In genomic region chr21:15794277-15794912, GRCh38 we compare ENCODE assay signal across 20 cellular contexts.
DNase-seq lines count a peak whose midpoint lies in the region; ATAC-seq and TF ChIP-seq lines count a peak whose summit lies in the region.
"Had no signal": no experiment of that assay in that cellular context is flagged by ENCODE, and none has a peak within 500 bp of the region (broad histone marks: within the 10 kb centered on the region; RNA-seq: fewer than 3 reads in every experiment).

No MANE protein-coding gene starts in this region.

- no peaks in the 10 kb centered on the region for H3K27me3 Mint-ChIP-seq in activated CD4-positive, alpha-beta T cell treated with anti-CD3 and anti-CD28 coated beads for 36 hours
- no peaks in the 10 kb centered on the region for H3K27me3 Mint-ChIP-seq in memory B cell
- H3K27me3 Mint-ChIP-seq in activated CD4-positive, alpha-beta memory T cell treated with anti-CD3 and anti-CD28 coated beads for 36 hours = no peaks in the 10 kb centered on the region
- H3K27me3 Mint-ChIP-seq: IgD-negative memory B cell had no signal

- ATAC-seq in activated CD4-positive, alpha-beta T cell treated with anti-CD3 and anti-CD28 coated beads for 36 hours = peak; percentile 50
- no peak for ATAC-seq in memory B cell (ENCODE audit: low read depth)

- H3K4me3 ChIP-seq in adipocyte (ENCODE audit: low read length) = no peak overlapping the region

- CTCF ChIA-PET in activated CD4-positive, alpha-beta T cell treated with anti-CD3 and anti-CD28 coated beads for 36 hours (lab: Charles Lee) = interaction anchor here (0.6 to 1.7 kb wide), 3 partner anchors 9 to 58 kb away, joined by 3 to 6 read pairs (median 5); no protein-coding TSS in a partner anchor
- CTCF ChIA-PET in activated CD4-positive, alpha-beta memory T cell treated with anti-CD3 and anti-CD28 coated beads for 36 hours (lab: Charles Lee) = interaction anchor here (1.0 kb wide), 1 partner anchor 39 kb away, joined by 3 read pairs; no protein-coding TSS in a partner anchor

- POLR2A ChIA-PET in activated CD4-positive, alpha-beta T cell treated with anti-CD3 and anti-CD28 coated beads for 36 hours (lab: Charles Lee) = no interaction called here
- POLR2A ChIA-PET in activated CD4-positive, alpha-beta memory T cell treated with anti-CD3 and anti-CD28 coated beads for 36 hours (lab: Charles Lee) = interaction anchor here (0.8 to 1.5 kb wide), 2 partner anchors 45 to 66 kb away, joined by 3 read pairs; no protein-coding TSS in a partner anchor

- H3K27ac Mint-ChIP-seq in activated CD4-positive, alpha-beta T cell treated with anti-CD3 and anti-CD28 coated beads for 36 hours = no peak overlapping the region
- H3K27ac Mint-ChIP-seq in memory B cell = peak overlapping the region; percentile 17
- H3K27ac Mint-ChIP-seq in activated CD4-positive, alpha-beta memory T cell treated with anti-CD3 and anti-CD28 coated beads for 36 hours = no peak overlapping the region
- H3K27ac Mint-ChIP-seq: IgD-negative memory B cell had no signal

- H3K4me3 Mint-ChIP-seq in activated CD4-positive, alpha-beta T cell treated with anti-CD3 and anti-CD28 coated beads for 36 hours = no peak overlapping the region
- no peak overlapping the region for H3K4me3 Mint-ChIP-seq in memory B cell
- no peak overlapping the region for H3K4me3 Mint-ChIP-seq in activated CD4-positive, alpha-beta memory T cell treated with anti-CD3 and anti-CD28 coated beads for 36 hours
- H3K4me3 Mint-ChIP-seq: IgD-negative memory B cell had no signal

- peaks cover 46% of the 10 kb centered on the region for H3K4me1 Mint-ChIP-seq in activated CD4-positive, alpha-beta T cell treated with anti-CD3 and anti-CD28 coated beads for 36 hours
- peaks cover 14% of the 10 kb centered on the region for H3K4me1 Mint-ChIP-seq in memory B cell
- H3K4me1 Mint-ChIP-seq in activated CD4-positive, alpha-beta memory T cell treated with anti-CD3 and anti-CD28 coated beads for 36 hours (ENCODE audit: low read depth) = peaks cover 60% of the 10 kb centered on the region

- peaks cover 7% of the 10 kb centered on the region for H3K4me1 ChIP-seq in adipocyte (ENCODE audit: control insufficient read depth, insufficient read depth, low read length)

- peaks cover 5% of the 10 kb centered on the region for H3K36me3 ChIP-seq in adipocyte (ENCODE audit: control insufficient read depth, insufficient read depth, low read length, severe bottlenecking)

- H3K36me3 Mint-ChIP-seq in activated CD4-positive, alpha-beta T cell treated with anti-CD3 and anti-CD28 coated beads for 36 hours (ENCODE audit: low read depth) = peaks cover 21% of the 10 kb centered on the region
- H3K36me3 Mint-ChIP-seq in memory B cell = peaks cover 22% of the 10 kb centered on the region
- H3K36me3 Mint-ChIP-seq in activated CD4-positive, alpha-beta memory T cell treated with anti-CD3 and anti-CD28 coated beads for 36 hours = peaks cover 6% of the 10 kb centered on the region

- DNase-seq in activated CD4-positive, alpha-beta T cell treated with anti-CD3 and anti-CD28 coated beads for 36 hours = no peak
- no peak for DNase-seq in activated CD4-positive, alpha-beta T cell treated with anti-CD3 and anti-CD28 coated beads, Interleukin-2, amount 50 U/mL, for 48 hours
- peak; percentile 14 for DNase-seq in adipocyte (ENCODE audit: low read depth)
- no peak for DNase-seq in memory B cell (ENCODE audit: low spot score in 2 of 2)
- no peak for DNase-seq in 8988T
- no peak for DNase-seq in Kasumi-1 (lab: John Stamatoyannopoulos, UW)
- DNase-seq in activated CD4-positive, alpha-beta memory T cell treated with anti-CD3 and anti-CD28 coated beads for 36 hours = no peak
- DNase-seq: Calu3, DMS79 treated with DMSO at 0.1 percent for 48 hours, GF-D8, NCI-H1092 treated with DMSO at 0.1 percent for 48 hours, NCI-H1436, NCI-H187, NCI-H2081 treated with DMSO at 0.1 percent for 48 hours, NCI-H2171, NCI-H226, NCI-H510A, NCI-H748 treated with DMSO at 0.1 percent for 48 hours had no signal

- peak; percentile 10 for TF ChIP-seq CTCF in GM12873 (IDR thresholded peaks at IDR 0.05; ENCODE audit: insufficient read depth, low read depth, low read length, missing control alignments)

- intact Hi-C loops in activated CD4-positive, alpha-beta T cell treated with anti-CD3 and anti-CD28 coated beads for 36 hours (cut with DNase I, micrococcal nuclease) = no loop called here
- intact Hi-C loops in activated CD4-positive, alpha-beta memory T cell treated with anti-CD3 and anti-CD28 coated beads for 36 hours (cut with micrococcal nuclease) = no loop called here

- no peaks in the 10 kb centered on the region for H3K27me3 ChIP-seq in adipocyte (replicated peaks; ENCODE audit: control insufficient read depth, insufficient read depth, low read length)

- H3K9me3 Mint-ChIP-seq in activated CD4-positive, alpha-beta T cell treated with anti-CD3 and anti-CD28 coated beads for 36 hours (ENCODE audit: low read depth) = no peaks in the 10 kb centered on the region
- no peaks in the 10 kb centered on the region for H3K9me3 Mint-ChIP-seq in memory B cell
- H3K9me3 Mint-ChIP-seq in activated CD4-positive, alpha-beta memory T cell treated with anti-CD3 and anti-CD28 coated beads for 36 hours = no peaks in the 10 kb centered on the region
- H3K9me3 Mint-ChIP-seq: IgD-negative memory B cell had no signal

- H3K9ac ChIP-seq in adipocyte (ENCODE audit: low read length) = no peak overlapping the region

- H3K9me3 ChIP-seq in adipocyte (ENCODE audit: control insufficient read depth, low read length) = no peaks in the 10 kb centered on the region
